ENCODE assay signal across 8 cellular contexts in the genomic region with DNA sequence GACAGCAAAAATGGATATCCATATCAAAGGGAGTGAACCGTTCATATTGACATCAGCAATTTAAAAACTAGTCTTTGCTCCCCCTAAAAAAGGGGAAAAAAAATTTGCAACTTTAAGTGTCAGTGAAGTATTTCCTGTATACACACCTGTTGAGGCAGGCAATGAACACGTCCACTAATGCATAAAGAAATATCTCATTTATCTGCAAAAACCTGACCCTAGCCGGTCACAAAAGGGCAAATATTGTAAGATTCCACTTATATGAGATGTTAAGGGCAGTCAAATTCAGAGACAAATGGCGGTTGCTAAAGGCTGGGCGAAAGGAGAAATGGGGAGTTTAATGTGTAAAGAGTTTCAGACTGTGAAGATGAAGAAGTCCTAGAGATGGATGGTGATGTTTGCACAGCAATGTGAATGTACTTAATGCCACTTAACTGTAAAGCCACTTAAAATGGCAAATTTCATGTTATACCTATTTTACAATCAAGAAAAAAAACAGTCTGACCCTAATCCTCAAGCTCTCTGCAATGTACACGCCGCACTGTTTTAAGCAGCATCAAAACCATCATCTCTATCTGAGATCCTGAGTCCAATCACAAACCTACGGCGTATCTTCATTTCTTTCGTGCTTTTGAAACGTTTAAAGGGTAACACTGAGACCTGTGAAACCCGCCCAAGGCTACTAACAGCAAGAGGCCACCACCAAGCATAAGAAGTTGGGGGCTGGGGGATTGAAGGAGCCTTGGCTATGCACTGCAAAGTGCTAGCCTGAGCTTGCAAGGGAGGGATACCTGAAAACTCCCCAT. TPM values are rescaled to one million over a fixed set of nuclear protein-coding genes. Genes with fewer than 3 reads are reported as not detected.
DNase-seq lines count a peak whose midpoint lies in the region; ATAC-seq and TF ChIP-seq lines count a peak whose summit lies in the region.

No MANE protein-coding gene starts in this region.

- 70% methylated on average over 12 of the region's 12 CpGs for WGBS in thymus

- H3K27ac ChIP-seq in left ventricle myocardium inferior (replicated peaks) (peak overlapping the region; percentile 87), left lung (peak overlapping the region; percentile 93 to 96), thymus (ENCODE audit: low read depth) (peak overlapping the region; percentile 38)

- peak overlapping the region; percentile 98 for H3K4me3 Mint-ChIP-seq in activated naive CD8-positive, alpha-beta T cell

- H3K27me3 ChIP-seq in left ventricle myocardium inferior (ENCODE audit: low read depth) (no peaks in the 10 kb centered on the region), left lung (no peaks in the 10 kb centered on the region), thymus (ENCODE audit: control insufficient read depth, insufficient read depth) (no peaks in the 10 kb centered on the region)

- ATAC-seq in left cardiac atrium, result no peak
- no peak for ATAC-seq in left lung
- ATAC-seq in GM19395 (IDR thresholded peaks at IDR 0.05; ENCODE audit: unreplicated experiment), result no peak
- no peak for ATAC-seq in GM18498 (IDR thresholded peaks at IDR 0.05; ENCODE audit: unreplicated experiment)

- H3K36me3 ChIP-seq in left ventricle myocardium inferior, result peaks cover 41% of the 10 kb centered on the region
- peaks cover 0 to 39% of the 10 kb centered on the region in 2 donors for H3K36me3 ChIP-seq in left lung
- H3K36me3 ChIP-seq in thymus (ENCODE audit: control insufficient read depth, insufficient read depth), result peaks cover 8% of the 10 kb centered on the region

- DNase-seq in left ventricle myocardium inferior (no peak), left cardiac atrium (no peak), left lung (no peak), NCI-H526 treated with DMSO at 0.1 percent for 48 hours (lab: John Stamatoyannopoulos, UW) (no peak)

- H3K4me3 ChIP-seq in left ventricle myocardium inferior (peak overlapping the region; percentile 80), left lung (peak overlapping the region; percentile 84 to 86), thymus (ENCODE audit: low read length) (peak overlapping the region; percentile 72)

- intact Hi-C loops in left ventricle myocardium inferior (cut with micrococcal nuclease) (no loop called here), left cardiac atrium (cut with DNase I) (no loop called here), left lung (cut with DNase I) (no loop called here)

- H3K4me1 Mint-ChIP-seq in activated naive CD8-positive, alpha-beta T cell (ENCODE audit: low read depth), result peaks cover 48% of the 10 kb centered on the region

- TF ChIP-seq CTCF in left ventricle myocardium inferior (IDR thresholded peaks at IDR 0.05; ENCODE audit: borderline replicate concordance) (no peak), left lung (IDR thresholded peaks at IDR 0.05) (no peak)

- peaks cover 3% of the 10 kb centered on the region for H3K9me3 Mint-ChIP-seq in activated naive CD8-positive, alpha-beta T cell (ENCODE audit: low read depth)

- peaks cover 51% of the 10 kb centered on the region for H3K4me1 ChIP-seq in left ventricle myocardium inferior
- peaks cover 8 to 42% of the 10 kb centered on the region in 2 donors for H3K4me1 ChIP-seq in left lung
- H3K4me1 ChIP-seq in thymus (ENCODE audit: control insufficient read depth, insufficient read depth, low read length), result peaks cover 17% of the 10 kb centered on the region

- no peaks in the 10 kb centered on the region for H3K9me3 ChIP-seq in left ventricle myocardium inferior (replicated peaks)
- no peaks in the 10 kb centered on the region for H3K9me3 ChIP-seq in left lung
- no peaks in the 10 kb centered on the region for H3K9me3 ChIP-seq in thymus (ENCODE audit: control insufficient read depth)

- H3K27ac Mint-ChIP-seq in activated naive CD8-positive, alpha-beta T cell, result peak overlapping the region; percentile 97

- peaks cover 6% of the 10 kb centered on the region for H3K36me3 Mint-ChIP-seq in activated naive CD8-positive, alpha-beta T cell

- no peaks in the 10 kb centered on the region for H3K27me3 Mint-ChIP-seq in activated naive CD8-positive, alpha-beta T cell

RNA-seq across cellular contexts. Expression of a gene that starts 1.1 kb away (rescaled TPM):
- total RNA-seq in left ventricle myocardium inferior, result 16.8 TPM
- total RNA-seq in left cardiac atrium, result 10 to 100 TPM; 17.3 to 18.9 TPM
- 10 to 100 TPM; 30.0 to 37.9 TPM for total RNA-seq in left lung
- 20.4 TPM for polyA plus RNA-seq in thymus

RNA-seq across cellular contexts. Expression of a gene that starts 3.7 kb away (rescaled TPM):
- total RNA-seq in left ventricle myocardium inferior (28.6 TPM), left cardiac atrium (10 to 100 TPM; 29.8 to 37.7 TPM), left lung (10 to 100 TPM; 74.3 to 76.2 TPM)
- polyA plus RNA-seq in thymus, result 44.4 TPM

Comparison
In these comparisons a context has a peak if more than half of its experiments do, and no peak if none do; other contexts are left out.
1. H3K27ac ChIP-seq: peak in every context shown above with its lines; median percentile 94 in left lung; 87 in left ventricle myocardium inferior; 38 in thymus.